In genomic region chr3:174951023-174951422, GRCh38 we compare ENCODE assay signal across 16 cellular contexts.
DNase-seq lines count a peak whose midpoint lies in the region; ATAC-seq and TF ChIP-seq lines count a peak whose summit lies in the region.
"Had no signal": no experiment of that assay in that cellular context is flagged by ENCODE, and none has a peak within 500 bp of the region (broad histone marks: within the 10 kb centered on the region; RNA-seq: fewer than 3 reads in every experiment).

No MANE protein-coding gene starts in this region.

- H3K36me3 ChIP-seq in breast epithelium (no peaks in the 10 kb centered on the region), Peyer's patch (no peaks in the 10 kb centered on the region)
- H3K36me3 ChIP-seq: ascending aorta, thoracic aorta had no signal

- H3K27me3 ChIP-seq in breast epithelium (no peaks in the 10 kb centered on the region), Peyer's patch (no peaks in the 10 kb centered on the region)
- H3K27me3 ChIP-seq: ascending aorta had no signal

- peaks cover 41% of the 10 kb centered on the region for H3K4me1 Mint-ChIP-seq in MCF 10A (ENCODE audit: insufficient read depth, unreplicated experiment)
- H3K4me1 Mint-ChIP-seq: memory B cell had no signal

- POLR2A ChIA-PET in MCF 10A (lab: Yijun Ruan, JAX) = interaction anchor here (0.6 to 1.0 kb wide), 2 partner anchors 9 to 510 kb away, joined by 3 to 5 read pairs; no protein-coding TSS in a partner anchor

- intact Hi-C loops in MCF 10A (cut with micrococcal nuclease) = loop anchor here (2.0 kb wide), 1 partner anchor 510 kb away; no protein-coding TSS in a partner anchor
- intact Hi-C loops in breast epithelium (cut with DNase I; ENCODE audit: low total_unique reads) = no loop called here

- CTCF ChIA-PET in MCF 10A (lab: Yijun Ruan, JAX) = interaction anchor here (0.7 kb wide), 1 partner anchor 595 kb away, joined by 3 read pairs; no protein-coding TSS in a partner anchor

- TF ChIP-seq CTCF in MCF 10A (IDR thresholded peaks at IDR 0.05; ENCODE audit: unreplicated experiment) (no peak), breast epithelium (IDR thresholded peaks at IDR 0.05) (no peak), astrocyte of the cerebellum (IDR thresholded peaks at IDR 0.05; ENCODE audit: low read depth, low read length, missing control alignments) (no peak), Peyer's patch (IDR thresholded peaks at IDR 0.05) (no peak)

- H3K27me3 Mint-ChIP-seq in MCF 10A (ENCODE audit: insufficient read depth, unreplicated experiment) = no peaks in the 10 kb centered on the region
- H3K27me3 Mint-ChIP-seq: memory B cell had no signal

- H3K4me3 ChIP-seq in breast epithelium (no peak overlapping the region), astrocyte of the cerebellum (ENCODE audit: low read depth, low read length) (no peak overlapping the region), Peyer's patch (no peak overlapping the region)
- H3K4me3 ChIP-seq: ascending aorta, thoracic aorta had no signal

- no peaks in the 10 kb centered on the region for H3K9me3 Mint-ChIP-seq in MCF 10A (ENCODE audit: unreplicated experiment)
- H3K9me3 Mint-ChIP-seq: endodermal cell, memory B cell had no signal

- DNase-seq in MCF 10A (ENCODE audit: unreplicated experiment) (peak; percentile 66), breast epithelium (ENCODE audit: low spot score in 2 of 2) (no peak), astrocyte of the cerebellum (ENCODE audit: low read depth) (peak; percentile 55), glomerular endothelial cell (ENCODE audit: extremely low read depth, low read depth, low spot score) (peak; percentile 44), Peyer's patch (no peak)
- DNase-seq: activated CD4-positive, alpha-beta T cell treated with anti-CD3 and anti-CD28 coated beads, Interleukin-2, amount 50 U/mL, for 48 hours; endodermal cell; hippocampal formation; T-helper 1 cell had no signal

- peak overlapping the region; percentile 70 for H3K27ac Mint-ChIP-seq in MCF 10A (ENCODE audit: low read depth, unreplicated experiment)
- H3K27ac Mint-ChIP-seq: endodermal cell, memory B cell had no signal

- no peaks in the 10 kb centered on the region for H3K36me3 Mint-ChIP-seq in MCF 10A (ENCODE audit: insufficient read depth, unreplicated experiment)
- H3K36me3 Mint-ChIP-seq: memory B cell had no signal

- H3K4me1 ChIP-seq in breast epithelium (no peaks in the 10 kb centered on the region), Peyer's patch (no peaks in the 10 kb centered on the region)

- H3K4me3 Mint-ChIP-seq in MCF 10A (ENCODE audit: unreplicated experiment) = no peak overlapping the region
- H3K4me3 Mint-ChIP-seq: endodermal cell, memory B cell had no signal

- H3K9me3 ChIP-seq in breast epithelium (no peaks in the 10 kb centered on the region), Peyer's patch (no peaks in the 10 kb centered on the region)
- H3K9me3 ChIP-seq: ascending aorta, thoracic aorta had no signal

- TF ChIP-seq POLR2A in breast epithelium (IDR thresholded peaks at IDR 0.05) (no peak), Peyer's patch (IDR thresholded peaks at IDR 0.05) (no peak)

- in situ Hi-C loops in astrocyte of the cerebellum (cut with HindIII; ENCODE audit: low sequenced_read_pairs) = no loop called here

- BruUV-seq in MCF 10A (replicated peaks; lab: Mats Ljungman, UMichigan) = no TSS peak

- H3K27ac ChIP-seq in breast epithelium (no peak overlapping the region), Peyer's patch (no peak overlapping the region)
- H3K27ac ChIP-seq: HL-60 had no signal

- ATAC-seq in GM18868 (IDR thresholded peaks at IDR 0.05; ENCODE audit: unreplicated experiment) (no peak), HG02610 (IDR thresholded peaks at IDR 0.05; ENCODE audit: unreplicated experiment) (no peak)
- no peak for ATAC-seq in activated CD4-positive, CD25-positive, alpha-beta regulatory T cell treated with anti-CD3 and anti-CD28 coated beads, Interleukin-2, amount 50 U/mL, for 24 hours

Comparison
In these comparisons a context has a peak if more than half of its experiments do, and no peak if none do; other contexts are left out.
1. DNase-seq: peak in MCF 10A (single experiment), astrocyte of the cerebellum (single experiment) and glomerular endothelial cell (single experiment); none in breast epithelium (0 of 2) and Peyer's patch (0 of 3).